9 cellular contexts compared by ENCODE assay signal in genomic region chr10:117217196-117217761, GRCh38. TPM values are rescaled to one million over a fixed set of nuclear protein-coding genes. Genes with fewer than 3 reads are reported as not detected.
DNase-seq lines count a peak whose midpoint lies in the region; ATAC-seq, FAIRE-seq and TF ChIP-seq lines count a peak whose summit lies in the region.
"Had no signal": no experiment of that assay in that cellular context is flagged by ENCODE, and none has a peak within 500 bp of the region (broad histone marks: within the 10 kb centered on the region; RNA-seq: fewer than 3 reads in every experiment).

No MANE protein-coding gene starts in this region.

- TF ChIP-seq RAD21 in GM12878 (IDR thresholded peaks at IDR 0.05; ENCODE audit: insufficient read depth, low read depth, low read length) (no peak), HepG2 (CRISPR knock-in tag; IDR thresholded peaks at IDR 0.05) (no peak)

- FAIRE-seq in GM12878 (lab: Jason Lieb, UNC) (no peak), HepG2 (lab: Jason Lieb, UNC) (no peak)

- SMC1A ChIA-PET in GM12878 (lab: Charles Lee; ENCODE audit: uncharacterized antibody, unreplicated experiment), result interaction anchor here (0.7 to 4.9 kb wide), 22 partner anchors 67 to 1327 kb away, joined by 3 to 44 read pairs (median 4); no protein-coding TSS in a partner anchor

- peak overlapping the region; percentile 18 for H3K9ac ChIP-seq in GM12878 (ENCODE audit: control insufficient read depth, insufficient read depth, low read length)
- peak overlapping the region; percentile 37; the same call in 1 of the 2 replicates for H3K9ac ChIP-seq in HepG2 (ENCODE audit: insufficient read depth, low read depth, low read length)

- H3K27ac ChIP-seq in GM12878 (ENCODE audit: control insufficient read depth, insufficient read depth) (no peak overlapping the region), HepG2 (ENCODE audit: extremely low read length, insufficient read depth, low read length) (no peak overlapping the region), tibial nerve (no peak overlapping the region)

- BruUV-seq in GM12878 (replicated peaks; lab: Mats Ljungman, UMichigan), result no TSS peak
- BruUV-seq in HepG2 (replicated peaks; lab: Mats Ljungman, UMichigan), result no TSS peak

- no peaks in the 10 kb centered on the region for H3K79me2 ChIP-seq in GM12878 (ENCODE audit: control insufficient read depth, insufficient read depth, low read length)
- H3K79me2 ChIP-seq in HepG2 (ENCODE audit: insufficient read depth, low read length), result no peaks in the 10 kb centered on the region

- H3K4me3 ChIP-seq in GM12878 (peak overlapping the region; percentile 52), HepG2 (replicated peaks in 1 of 3; ENCODE audit: insufficient read depth in 1 of 3, low read depth in 2 of 3, low read length in 3 of 3) (peak overlapping the region; percentile 49 to 75 (median 61)), tibial nerve (peak overlapping the region in 3 of 4 donors; percentile 23 to 52 (median 48))

- RAD21 ChIA-PET in GM12878 (lab: Charles Lee; ENCODE audit: unreplicated experiment), result interaction anchor here (0.8 to 3.3 kb wide), 18 partner anchors 10 to 1042 kb away, joined by 3 to 38 read pairs (median 5); no protein-coding TSS in a partner anchor

- TF ChIP-seq CTCF in GM12878 (IDR thresholded peaks at IDR 0.05 in 2 of 3, conservative IDR thresholded peaks at IDR 0.05 in 1 of 3; ENCODE audit: control insufficient read depth in 2 of 3, extremely low read depth in 1 of 3, insufficient read depth in 1 of 3, low read depth in 3 of 3, low read length in 3 of 3) (no peak), HepG2 (CRISPR knock-in tag; IDR thresholded peaks at IDR 0.05) (no peak), tibial nerve (IDR thresholded peaks at IDR 0.05) (no peak)

- DNase-seq in Daoy (ENCODE audit: low read depth), result peak; percentile 28
- DNase-seq in NCI-H146 (lab: John Stamatoyannopoulos, UW), result peak; percentile 66
- DNase-seq in GM12878 (ENCODE audit: low read depth, low spot score), result no peak
- DNase-seq in HepG2 (ENCODE audit: low spot score), result no peak
- no peak for DNase-seq in tibial nerve (ENCODE audit: low spot score in 2 of 2)
- DNase-seq in anterior cingulate cortex (lab: John Stamatoyannopoulos, UW), result no peak

- in situ Hi-C loops in GM12878 (cut with MboI), result no loop called here
- in situ Hi-C loops in HepG2 (cut with HindIII; ENCODE audit: extremely low pct_ligation_motif_present, low pct_unique_long_range_greater_than_20kb), result no loop called here

- H3K27me3 ChIP-seq in GM12878 (replicated peaks in 1 of 2; ENCODE audit: control insufficient read depth in 2 of 2, insufficient read depth in 2 of 2, low read length in 1 of 2), result no peaks in the 10 kb centered on the region; a peak in 2 of 4 replicates
- peaks cover 2 to 47% of the 10 kb centered on the region in 2 experiments for H3K27me3 ChIP-seq in HepG2 (ENCODE audit: control insufficient read depth in 1 of 2, insufficient read depth in 2 of 2, low read length in 2 of 2)
- peaks cover 0 to 51% of the 10 kb centered on the region in 2 donors for H3K27me3 ChIP-seq in tibial nerve

- H3K4me2 ChIP-seq in GM12878 (ENCODE audit: control insufficient read depth, insufficient read depth) (peak overlapping the region; percentile 78), HepG2 (ENCODE audit: low read depth, low read length) (peak overlapping the region; percentile 91)

- CTCF ChIA-PET in GM12878 (lab: Yijun Ruan, JAX), result interaction anchor here (0.6 to 5.1 kb wide), 47 partner anchors 8 to 1041 kb away, joined by 3 to 136 read pairs (median 4); partner anchors contain the start of gene KCNK18
- CTCF ChIA-PET in HepG2 (lab: Yijun Ruan, JAX; ENCODE audit: low intra/inter-chr PET ratio, low total read pairs), result interaction anchor here (0.7 to 3.8 kb wide), 9 partner anchors 10 to 1024 kb away, joined by 3 to 74 read pairs (median 6); no protein-coding TSS in a partner anchor

- 25% methylated on average over 22 of the region's 22 CpGs for WGBS in GM12878 (ENCODE audit: insufficient coverage, insufficient replicate concordance, low lambda C conversion rate, missing lambda C conversion rate)
- 50% methylated on average over 7 of the region's 22 CpGs for WGBS in HepG2 (ENCODE audit: low lambda C conversion rate)
- WGBS in tibial nerve, 2 donors, result 21 to 40% methylated on average over 7 to 12 of the region's 22 CpGs

- peak overlapping the region; percentile 89 for H2AFZ ChIP-seq in GM12878 (ENCODE audit: control insufficient read depth, low read depth, low read length)
- H2AFZ ChIP-seq in HepG2 (ENCODE audit: low read length), result no peak overlapping the region

- H3K9me3 ChIP-seq in GM12878 (replicated peaks; ENCODE audit: control insufficient read depth, insufficient read depth, low read length) (no peaks in the 10 kb centered on the region; the same call in 2 of the 3 replicates), HepG2 (ENCODE audit: low read length) (peaks cover 5% of the 10 kb centered on the region), tibial nerve (peaks cover 0 to 15% (median 0%) of the 10 kb centered on the region in 4 donors)

- POLR2A ChIA-PET in GM12878 (lab: Charles Lee), result no interaction called here
- POLR2A ChIA-PET in HepG2 (lab: Yijun Ruan, JAX), result interaction anchor here (1.0 kb wide), 1 partner anchor 102 kb away, joined by 3 read pairs; no protein-coding TSS in a partner anchor

- H4K20me1 ChIP-seq in GM12878 (ENCODE audit: control insufficient read depth, insufficient read depth) (no peaks in the 10 kb centered on the region), HepG2 (ENCODE audit: insufficient read depth, low read length) (no peaks in the 10 kb centered on the region)

- no peak for TF ChIP-seq POLR2A in GM12878 (IDR thresholded peaks at IDR 0.05; ENCODE audit: low read depth, low read length)
- no peak for TF ChIP-seq POLR2A in HepG2 (IDR thresholded peaks at IDR 0.05; ENCODE audit: insufficient read depth in 1 of 2, low read depth in 2 of 2, low read length in 2 of 2)
- no peak for TF ChIP-seq POLR2A in tibial nerve (IDR thresholded peaks at IDR 0.05)
- TF ChIP-seq POLR2A in GM18505 (IDR thresholded peaks at IDR 0.05; ENCODE audit: borderline replicate concordance, extremely low read depth, insufficient read depth, insufficient read length), result no peak

- H3K36me3 ChIP-seq in GM12878 (ENCODE audit: control insufficient read depth in 2 of 2, insufficient read depth in 2 of 2, low read length in 1 of 2) (no peaks in the 10 kb centered on the region), HepG2 (replicated peaks in 1 of 2; ENCODE audit: control insufficient read depth in 1 of 2, insufficient read depth in 2 of 2, low read length in 2 of 2) (no peaks in the 10 kb centered on the region), tibial nerve (no peaks in the 10 kb centered on the region)

- H3K4me1 ChIP-seq in GM12878 (ENCODE audit: control insufficient read depth, insufficient read depth, low read length) (peaks cover 3% of the 10 kb centered on the region; the same call in 1 of the 2 replicates), HepG2 (ENCODE audit: insufficient read depth, low read length) (peaks cover 16% of the 10 kb centered on the region), tibial nerve (peaks cover 0 to 14% (median 8%) of the 10 kb centered on the region in 4 donors)

- TF ChIP-seq EP300 in GM12878 (IDR thresholded peaks at IDR 0.05; ENCODE audit: borderline replicate concordance in 1 of 2, control insufficient read depth in 1 of 2, low read depth in 2 of 2, low read length in 2 of 2), result no peak
- no peak for TF ChIP-seq EP300 in HepG2 (IDR thresholded peaks at IDR 0.05; ENCODE audit: low read depth in 2 of 2, low read length in 2 of 2)
- no peak for TF ChIP-seq EP300 in HepG2 (CRISPR knock-in tag; IDR thresholded peaks at IDR 0.05; ENCODE audit: borderline replicate concordance)
- no peak for TF ChIP-seq EP300 in tibial nerve (IDR thresholded peaks at IDR 0.05)

- intact Hi-C loops in GM12878 (cut with micrococcal nuclease; ENCODE audit: unreplicated experiment), result loop anchor here (5.0 to 10.0 kb wide), 4 partner anchors 225 to 1025 kb away; no protein-coding TSS in a partner anchor
- intact Hi-C loops in HepG2 (cut with micrococcal nuclease; ENCODE audit: unreplicated experiment), result no loop called here

- ATAC-seq in GM21515 (IDR thresholded peaks at IDR 0.05; ENCODE audit: unreplicated experiment) (peak; percentile 36), GM12878 (peak; percentile 57), HepG2 (peak; percentile 60), GM18505 (IDR thresholded peaks at IDR 0.05; ENCODE audit: unreplicated experiment) (no peak)

RNA-seq across cellular contexts. Expression of gene KCNK18, which starts 20.0 kb away (rescaled TPM):
- total RNA-seq in Daoy (2014; rRNA removed; shearing (Covaris generic)), result not detected in 2 replicates
- not detected in 2 replicates for total RNA-seq in GM12878 (2013; cell fraction: nucleolus; rRNA removed)
- not detected in 2 replicates for total RNA-seq in GM12878 (2014; rRNA removed)
- not detected in 2 replicates for total RNA-seq in GM12878 (2014; rRNA removed; fragmentation: Illumina TruSeq; extraction: Trizol)
- not detected in 2 replicates for total RNA-seq in GM12878 (2021)
- polyA plus RNA-seq in GM12878 (2011; ENCODE audit: low read depth), result not detected
- polyA plus RNA-seq in GM12878 (2011; rRNA removed), result not detected in 2 replicates
- polyA plus RNA-seq in GM12878 (2011; cell fraction: cytosol; rRNA removed), result not detected in 2 replicates
- polyA plus RNA-seq in GM12878 (2011; cell fraction: nucleus; rRNA removed), result not detected in 2 replicates
- not detected in 2 replicates for polyA plus RNA-seq in GM12878 (2012)
- polyA plus RNA-seq in GM12878 (2014; fragmentation: Illumina TruSeq; extraction: Trizol), result not detected in 2 replicates
- not detected for polyA plus RNA-seq in GM12878 (2014; fragmentation: Nextera tagmentation; extraction: Ambion mirVana)
- polyA plus RNA-seq in GM12878 (2014; rRNA removed), result not detected in 2 replicates
- not detected for polyA plus RNA-seq in GM12878 (2016; fragmentation: Nextera tagmentation; extraction: Ambion mirVana)
- not detected in 2 replicates for polyA minus RNA-seq in GM12878 (2011; rRNA and poly(A)+ RNA removed)
- not detected in 2 replicates for polyA minus RNA-seq in GM12878 (2011; cell fraction: cytosol; rRNA and poly(A)+ RNA removed)
- polyA minus RNA-seq in GM12878 (2011; cell fraction: nucleus; rRNA and poly(A)+ RNA removed), result not detected in 2 replicates
- not detected in 2 replicates for total RNA-seq in HepG2 (2016; rRNA removed; fragmentation: Illumina TruSeq; extraction: Trizol)
- not detected in 2 replicates for total RNA-seq in HepG2 (2016; cell fraction: cytosol; rRNA removed; fragmentation: Illumina TruSeq; extraction: Trizol; ENCODE audit: low read depth)
- not detected in 2 replicates for total RNA-seq in HepG2 (2016; cell fraction: insoluble cytoplasmic fraction; rRNA removed; fragmentation: Illumina TruSeq; extraction: Trizol)
- not detected in 2 replicates for total RNA-seq in HepG2 (2016; cell fraction: membrane; rRNA removed; fragmentation: Illumina TruSeq; extraction: Trizol)
- not detected in 2 replicates for total RNA-seq in HepG2 (2016; cell fraction: nucleus; rRNA removed; fragmentation: Illumina TruSeq; extraction: Trizol)
- polyA plus RNA-seq in HepG2 (2011; rRNA removed), result not detected in 2 replicates
- polyA plus RNA-seq in HepG2 (2011; cell fraction: cytosol; rRNA removed), result not detected in 2 replicates
- polyA plus RNA-seq in HepG2 (2011; cell fraction: nucleus; rRNA removed), result not detected in 2 replicates
- polyA plus RNA-seq in HepG2 (2012), result not detected in 2 replicates
- not detected in 2 replicates for polyA plus RNA-seq in HepG2 (2016; cell fraction: cytosol; fragmentation: Illumina TruSeq; extraction: Trizol; ENCODE audit: low read depth)
- polyA plus RNA-seq in HepG2 (2016; cell fraction: insoluble cytoplasmic fraction; fragmentation: Illumina TruSeq; extraction: Trizol; ENCODE audit: low read depth), result not detected in 2 replicates
- not detected in 2 replicates for polyA plus RNA-seq in HepG2 (2016; cell fraction: membrane; fragmentation: Illumina TruSeq; extraction: Trizol; ENCODE audit: low read depth)
- polyA plus RNA-seq in HepG2 (2016; cell fraction: nucleus; fragmentation: Illumina TruSeq; extraction: Trizol; ENCODE audit: insufficient read depth, low read depth), result not detected in 2 replicates
- not detected in 2 replicates for polyA minus RNA-seq in HepG2 (2011; rRNA and poly(A)+ RNA removed; ENCODE audit: low replicate concordance)
- not detected in 2 replicates for polyA minus RNA-seq in HepG2 (2011; cell fraction: cytosol; rRNA and poly(A)+ RNA removed)
- not detected in 2 replicates for polyA minus RNA-seq in HepG2 (2011; cell fraction: nucleus; rRNA and poly(A)+ RNA removed)
- not detected for total RNA-seq in tibial nerve
- total RNA-seq: T-helper 1 cell treated with Interleukin-12 subunit alpha and Interleukin-12 subunit beta and Interleukin-4 antibody, amounts not matched to agents 30 ng/mL and 1 ng/mL, for 36 hours had no signal

RNA-seq across cellular contexts. Expression of gene SLC18A2, which starts 23.6 kb away (rescaled TPM):
- total RNA-seq in Daoy (2014; rRNA removed; shearing (Covaris generic)), result not detected in 2 replicates
- total RNA-seq in GM12878 (2013; cell fraction: nucleolus; rRNA removed), result not detected in 2 replicates
- under 0.01 and 0.06 TPM in 2 replicates for total RNA-seq in GM12878 (2014; rRNA removed)
- not detected in 2 replicates for total RNA-seq in GM12878 (2014; rRNA removed; fragmentation: Illumina TruSeq; extraction: Trizol)
- not detected in 2 replicates for total RNA-seq in GM12878 (2021)
- not detected for polyA plus RNA-seq in GM12878 (2011; ENCODE audit: low read depth)
- not detected in 2 replicates for polyA plus RNA-seq in GM12878 (2011; rRNA removed)
- polyA plus RNA-seq in GM12878 (2011; cell fraction: cytosol; rRNA removed), result 0.01 TPM in 1 of 2 replicates, not detected in the other
- polyA plus RNA-seq in GM12878 (2011; cell fraction: nucleus; rRNA removed), result 0.03 TPM in 1 of 2 replicates, not detected in the other
- 0.03 and 0.14 TPM in 2 replicates for polyA plus RNA-seq in GM12878 (2012)
- not detected in 2 replicates for polyA plus RNA-seq in GM12878 (2014; fragmentation: Illumina TruSeq; extraction: Trizol)
- 1 to 10 TPM in 1 of 2 experiments, under 1 TPM in 1; 0.75 to 1.1 TPM for polyA plus RNA-seq in GM12878 (2014; fragmentation: Nextera tagmentation; extraction: Ambion mirVana)
- not detected in 2 replicates for polyA plus RNA-seq in GM12878 (2014; rRNA removed)
- polyA plus RNA-seq in GM12878 (2016; fragmentation: Nextera tagmentation; extraction: Ambion mirVana), result under 1 TPM; 0.13 to 0.25 TPM
- not detected in 2 replicates for polyA minus RNA-seq in GM12878 (2011; rRNA and poly(A)+ RNA removed)
- polyA minus RNA-seq in GM12878 (2011; cell fraction: cytosol; rRNA and poly(A)+ RNA removed), result not detected in 2 replicates
- not detected in 2 replicates for polyA minus RNA-seq in GM12878 (2011; cell fraction: nucleus; rRNA and poly(A)+ RNA removed)
- total RNA-seq in HepG2 (2016; rRNA removed; fragmentation: Illumina TruSeq; extraction: Trizol), result not detected in 2 replicates
- total RNA-seq in HepG2 (2016; cell fraction: cytosol; rRNA removed; fragmentation: Illumina TruSeq; extraction: Trizol; ENCODE audit: low read depth), result not detected in 2 replicates
- not detected in 2 replicates for total RNA-seq in HepG2 (2016; cell fraction: insoluble cytoplasmic fraction; rRNA removed; fragmentation: Illumina TruSeq; extraction: Trizol)
- not detected in 2 replicates for total RNA-seq in HepG2 (2016; cell fraction: membrane; rRNA removed; fragmentation: Illumina TruSeq; extraction: Trizol)
- not detected in 2 replicates for total RNA-seq in HepG2 (2016; cell fraction: nucleus; rRNA removed; fragmentation: Illumina TruSeq; extraction: Trizol)
- not detected in 2 replicates for polyA plus RNA-seq in HepG2 (2011; rRNA removed)
- not detected in 2 replicates for polyA plus RNA-seq in HepG2 (2011; cell fraction: cytosol; rRNA removed)
- polyA plus RNA-seq in HepG2 (2011; cell fraction: nucleus; rRNA removed), result not detected in 2 replicates
- not detected in 2 replicates for polyA plus RNA-seq in HepG2 (2012)
- not detected in 2 replicates for polyA plus RNA-seq in HepG2 (2016; cell fraction: cytosol; fragmentation: Illumina TruSeq; extraction: Trizol; ENCODE audit: low read depth)
- not detected in 2 replicates for polyA plus RNA-seq in HepG2 (2016; cell fraction: insoluble cytoplasmic fraction; fragmentation: Illumina TruSeq; extraction: Trizol; ENCODE audit: low read depth)
- not detected in 2 replicates for polyA plus RNA-seq in HepG2 (2016; cell fraction: membrane; fragmentation: Illumina TruSeq; extraction: Trizol; ENCODE audit: low read depth)
- polyA plus RNA-seq in HepG2 (2016; cell fraction: nucleus; fragmentation: Illumina TruSeq; extraction: Trizol; ENCODE audit: insufficient read depth, low read depth), result not detected in 2 replicates
- not detected in 2 replicates for polyA minus RNA-seq in HepG2 (2011; rRNA and poly(A)+ RNA removed; ENCODE audit: low replicate concordance)
- polyA minus RNA-seq in HepG2 (2011; cell fraction: cytosol; rRNA and poly(A)+ RNA removed), result not detected in 2 replicates
- polyA minus RNA-seq in HepG2 (2011; cell fraction: nucleus; rRNA and poly(A)+ RNA removed), result not detected in 2 replicates
- total RNA-seq in tibial nerve, result under 1 TPM in 3 of 4 donors, not detected in 1; 0.20 to 0.42 (median 0.22) TPM
- total RNA-seq: T-helper 1 cell treated with Interleukin-12 subunit alpha and Interleukin-12 subunit beta and Interleukin-4 antibody, amounts not matched to agents 30 ng/mL and 1 ng/mL, for 36 hours had no signal

Comparison
In these comparisons a context has a peak if more than half of its experiments do, and no peak if none do; other contexts are left out.
1. DNase-seq: peak in Daoy (single experiment) and NCI-H146 (single experiment); none in GM12878 (single experiment), HepG2 (single experiment), tibial nerve (0 of 2) and anterior cingulate cortex (0 of 58).
2. Peak in every context shown above with its lines, with median percentiles within 50 percentile points of each other: H3K4me3 ChIP-seq.